ENCODE assay signal across 19 cellular contexts in genomic region chrX:9369802-9370291, GRCh38.
A peak's percentile ranks its signal among the peaks of the same experiment; 100 is the strongest.
DNase-seq lines count a peak whose midpoint lies in the region; ATAC-seq and TF ChIP-seq lines count a peak whose summit lies in the region.
"Had no signal": no experiment of that assay in that cellular context is flagged by ENCODE, and none has a peak within 500 bp of the region (broad histone marks: within the 10 kb centered on the region; RNA-seq: fewer than 3 reads in every experiment).

No MANE protein-coding gene starts in this region.

- intact Hi-C loops in transverse colon (cut with DNase I; ENCODE audit: low total_unique reads) = no loop called here

- TF ChIP-seq POLR2A in upper lobe of left lung (IDR thresholded peaks at IDR 0.05) (no peak), transverse colon (IDR thresholded peaks at IDR 0.05) (no peak)

- TF ChIP-seq EP300 in upper lobe of left lung (IDR thresholded peaks at IDR 0.05) = no peak
- no peak for TF ChIP-seq EP300 in transverse colon (IDR thresholded peaks at IDR 0.05; ENCODE audit: low read depth)

- no peaks in the 10 kb centered on the region for H3K27me3 ChIP-seq in upper lobe of left lung
- H3K27me3 ChIP-seq in transverse colon = no peaks in the 10 kb centered on the region
- H3K27me3 ChIP-seq: ovary, vagina had no signal

- peak; percentile 70 to 81 for ATAC-seq in activated naive CD4-positive, alpha-beta T cell treated with anti-CD3 and anti-CD28 coated beads, Interleukin-2, amount 50 U/mL, for 72 hours
- ATAC-seq in stimulated activated naive CD8-positive, alpha-beta T cell treated with anti-CD3 and anti-CD28 coated beads, Interleukin-15, Interleukin-2, amounts not matched to agents 100 U/mL and 50 U/mL, for 24 hours = peak; percentile 81
- ATAC-seq in upper lobe of left lung (ENCODE audit: low FRiP score in 2 of 2) = no peak
- ATAC-seq in HG03378 (IDR thresholded peaks at IDR 0.05; ENCODE audit: unreplicated experiment) = no peak
- ATAC-seq: foreskin keratinocyte, left lobe of liver, SK-N-SH treated with all-trans-retinoic acid at 6 μM for 48 hours had no signal

- no peak overlapping the region for H3K27ac ChIP-seq in upper lobe of left lung
- no peak overlapping the region for H3K27ac ChIP-seq in transverse colon
- H3K27ac ChIP-seq: foreskin keratinocyte, ovary, vagina had no signal

- 77 to 82% methylated on average over 10 of the region's 10 CpGs for WGBS in upper lobe of left lung, 2 donors
- 77 to 90% methylated on average over 2 to 10 of the region's 10 CpGs for WGBS in transverse colon (ENCODE audit: low coverage in 1 of 2), 2 donors

- no peaks in the 10 kb centered on the region for H3K36me3 Mint-ChIP-seq in activated naive CD4-positive, alpha-beta T cell treated with anti-CD3 and anti-CD28 coated beads, Interleukin-2, amount 50 U/mL, for 72 hours

- DNase-seq in activated naive CD4-positive, alpha-beta T cell treated with anti-CD3 and anti-CD28 coated beads, Interleukin-2, amount 50 U/mL, for 72 hours (ENCODE audit: low spot score in 2 of 2) = no peak
- no peak for DNase-seq in activated naive CD4-positive, alpha-beta T cell treated with Interleukin-2 at 50 U/mL for 16 hours
- DNase-seq in SW480 (ENCODE audit: low spot score) (peak; percentile 21), astrocyte of the spinal cord (ENCODE audit: low read depth, low spot score) (peak; percentile 42), upper lobe of left lung (no peak), transverse colon (no peak)
- DNase-seq in stimulated activated naive CD8-positive, alpha-beta T cell treated with anti-CD3 and anti-CD28 coated beads, Interleukin-15, Interleukin-2, amounts not matched to agents 100 U/mL and 50 U/mL, for 24 hours = peak; percentile 29
- DNase-seq: cerebellar nuclear complex; foreskin keratinocyte; NCI-H1048; NCI-H2107; NCI-H69; ovary; stimulated activated CD4-positive, alpha-beta T cell treated with anti-CD3 and anti-CD28 coated beads, Interleukin-4, amount 100 ng/mL, for 24 hours had no signal

- in situ Hi-C loops in astrocyte of the spinal cord (cut with HindIII; ENCODE audit: low sequenced_read_pairs) (no loop called here), transverse colon (cut with MboI; ENCODE audit: low pct_ligation_motif_present in 1 of 4, low pct_unique_long_range_greater_than_20kb in 1 of 4, low sequenced_read_pairs in 3 of 4) (no loop called here)

- H3K36me3 ChIP-seq in upper lobe of left lung (no peaks in the 10 kb centered on the region), transverse colon (no peaks in the 10 kb centered on the region)
- H3K36me3 ChIP-seq: ovary, vagina had no signal

- no peaks in the 10 kb centered on the region for H3K4me1 ChIP-seq in upper lobe of left lung
- no peaks in the 10 kb centered on the region for H3K4me1 ChIP-seq in transverse colon
- H3K4me1 ChIP-seq: foreskin keratinocyte, vagina had no signal

- H3K9me3 ChIP-seq in upper lobe of left lung (no peaks in the 10 kb centered on the region), transverse colon (no peaks in the 10 kb centered on the region)
- H3K9me3 ChIP-seq: ovary, vagina had no signal

- peak overlapping the region in 1 of 2 donors; percentile 46 for H3K27ac Mint-ChIP-seq in activated naive CD4-positive, alpha-beta T cell treated with anti-CD3 and anti-CD28 coated beads, Interleukin-2, amount 50 U/mL, for 72 hours
- H3K27ac Mint-ChIP-seq: IgD-negative memory B cell had no signal

- no peak for TF ChIP-seq CTCF in astrocyte of the spinal cord (IDR thresholded peaks at IDR 0.05; ENCODE audit: low read depth, low read length)
- TF ChIP-seq CTCF in upper lobe of left lung (IDR thresholded peaks at IDR 0.05) = no peak
- TF ChIP-seq CTCF in transverse colon (IDR thresholded peaks at IDR 0.05) = no peak

- no peaks in the 10 kb centered on the region for H3K9me3 Mint-ChIP-seq in activated naive CD4-positive, alpha-beta T cell treated with anti-CD3 and anti-CD28 coated beads, Interleukin-2, amount 50 U/mL, for 72 hours
- H3K9me3 Mint-ChIP-seq: IgD-negative memory B cell had no signal

- H3K4me3 ChIP-seq in astrocyte of the spinal cord (ENCODE audit: low read depth, low read length) (no peak overlapping the region), upper lobe of left lung (no peak overlapping the region), transverse colon (no peak overlapping the region)
- H3K4me3 ChIP-seq: ovary, vagina had no signal

Comparison
In these comparisons a context has a peak if more than half of its experiments do, and no peak if none do; other contexts are left out.
1. ATAC-seq: peak in activated naive CD4-positive, alpha-beta T cell treated with anti-CD3 and anti-CD28 coated beads, Interleukin-2, amount 50 U/mL, for 72 hours (2 of 2) and stimulated activated naive CD8-positive, alpha-beta T cell treated with anti-CD3 and anti-CD28 coated beads, Interleukin-15, Interleukin-2, amounts not matched to agents 100 U/mL and 50 U/mL, for 24 hours (single experiment); none in upper lobe of left lung (0 of 2) and HG03378 (single experiment).
2. DNase-seq: peak in SW480 (single experiment), astrocyte of the spinal cord (single experiment) and stimulated activated naive CD8-positive, alpha-beta T cell treated with anti-CD3 and anti-CD28 coated beads, Interleukin-15, Interleukin-2, amounts not matched to agents 100 U/mL and 50 U/mL, for 24 hours (single experiment); none in activated naive CD4-positive, alpha-beta T cell treated with anti-CD3 and anti-CD28 coated beads, Interleukin-2, amount 50 U/mL, for 72 hours (0 of 2), activated naive CD4-positive, alpha-beta T cell treated with Interleukin-2 at 50 U/mL for 16 hours (single experiment), upper lobe of left lung (0 of 2) and transverse colon (single experiment).